ENCODE assay signal across 18 cellular contexts in the genomic region with DNA sequence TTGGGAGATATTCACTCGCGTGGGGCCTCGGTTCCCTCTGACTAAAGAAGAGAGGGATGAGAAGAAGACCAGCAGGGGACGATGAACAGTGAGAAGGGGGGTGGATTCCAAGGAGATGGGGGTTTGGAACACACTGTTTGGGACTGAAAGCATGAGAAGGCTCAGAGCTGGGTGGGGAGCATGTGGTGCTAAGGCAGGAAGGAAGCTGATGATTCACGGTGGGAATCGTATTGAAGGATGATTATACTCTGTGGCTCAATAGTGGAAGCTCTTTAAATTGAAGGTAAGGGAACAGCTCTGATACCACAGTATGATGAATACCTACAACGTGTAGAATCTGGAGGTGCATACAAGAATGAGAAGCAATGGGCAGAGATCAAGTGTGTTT.
"Had no signal": no experiment of that assay in that cellular context is flagged by ENCODE, and none has a peak within 500 bp of the region (broad histone marks: within the 10 kb centered on the region; RNA-seq: fewer than 3 reads in every experiment).

No MANE protein-coding gene starts in this region.

- H2AFZ ChIP-seq: hepatocyte, neural progenitor cell had no signal

- H3K9me3 ChIP-seq: ovary had no signal

- H3K27me3 ChIP-seq: hepatocyte, neural progenitor cell, ovary had no signal

- H3K79me2 ChIP-seq: hepatocyte had no signal

- H3K4me2 ChIP-seq: hepatocyte, neural progenitor cell had no signal

- H3K36me3 ChIP-seq: neural progenitor cell, ovary had no signal

- H3K4me1 ChIP-seq: psoas muscle had no signal

- ATAC-seq: activated CD8-positive, alpha-beta T cell treated with anti-CD3 and anti-CD28 coated beads, Interleukin-2, amount 10 ng/mL, durations not matched to agents 7 days and 5 days; esophagus mucosa; naive thymus-derived CD4-positive, alpha-beta T cell; psoas muscle; T-cell had no signal

- H3K27ac ChIP-seq: coronary artery, hepatocyte, neural progenitor cell, ovary, psoas muscle, skin epidermis had no signal

- DNase-seq: activated CD4-positive, alpha-beta T cell treated with anti-CD3 and anti-CD28 coated beads, Interleukin-2, amount 10 ng/mL, durations not matched to agents 24 days and 14 days; activated CD8-positive, alpha-beta T cell treated with anti-CD3 and anti-CD28 coated beads, Interleukin-2, amount 10 ng/mL, durations not matched to agents 7 days and 5 days; activated naive CD4-positive, alpha-beta T cell treated with Interleukin-2 at 50 U/mL for 16 hours; activated naive CD8-positive, alpha-beta T cell treated with anti-CD3 and anti-CD28 coated beads, Interleukin-2, amount 10 ng/mL, durations not matched to agents 7 days and 5 days; activated T-cell treated with anti-CD3 and anti-CD28 coated beads, Interleukin-2, amount 50 U/mL, for 24 hours; amygdala; mesendoderm; naive thymus-derived CD4-positive, alpha-beta T cell; ovary; psoas muscle; right cardiac atrium; T-cell; T1000 had no signal

- H3K4me3 ChIP-seq: coronary artery, hepatocyte, neural progenitor cell, ovary, psoas muscle, skin epidermis had no signal

- H3K9ac ChIP-seq: neural progenitor cell had no signal
